33 cellular contexts compared by ENCODE assay signal in the genomic region with DNA sequence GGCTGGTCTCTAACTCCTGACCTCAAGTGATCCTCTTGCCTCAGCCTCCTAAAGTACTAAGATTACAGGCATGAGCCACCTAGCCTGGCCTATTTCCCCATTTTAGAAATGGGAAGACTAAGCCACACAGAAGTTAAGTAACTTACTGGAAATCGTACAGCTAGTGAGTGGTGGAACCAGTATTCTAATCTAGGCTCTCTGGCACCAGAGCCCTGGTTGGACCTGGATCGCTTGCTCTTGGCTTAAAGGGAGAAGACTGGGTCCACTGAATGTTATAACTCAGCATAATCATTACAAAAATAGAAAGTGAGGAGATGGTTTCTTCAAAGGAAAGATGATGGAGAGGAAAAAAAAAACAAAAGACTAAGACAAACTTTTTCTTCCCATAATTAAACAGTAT. TPM values are rescaled to one million over a fixed set of nuclear protein-coding genes. Genes with fewer than 3 reads are reported as not detected.
"Had no signal": no experiment of that assay in that cellular context is flagged by ENCODE, and none has a peak within 500 bp of the region (broad histone marks: within the 10 kb centered on the region; RNA-seq: fewer than 3 reads in every experiment).

No MANE protein-coding gene starts in this region.

- H3K4me3 ChIP-seq: adrenal gland, ascending aorta, cardiac muscle cell had no signal

- H3K4me1 ChIP-seq: adrenal gland, ascending aorta had no signal

- H3K27me3 ChIP-seq: adrenal gland, ascending aorta, cardiac muscle cell had no signal

- H3K9me3 ChIP-seq: adrenal gland, ascending aorta had no signal

- DNase-seq: activated B cell treated with CpG ODN at 0.5 μM for 24 hours; activated CD4-positive, alpha-beta memory T cell treated with anti-CD3 and anti-CD28 coated beads for 36 hours; activated CD4-positive, alpha-beta T cell treated with anti-CD3 and anti-CD28 coated beads for 4 hours; activated CD4-positive, alpha-beta T cell treated with anti-CD3 and anti-CD28 coated beads, Interleukin-2, amount 10 ng/mL, durations not matched to agents 24 days and 14 days; activated CD4-positive, alpha-beta T cell treated with anti-CD3 and anti-CD28 coated beads, Interleukin-2, amount 50 U/mL, for 1 hour; activated CD4-positive, alpha-beta T cell treated with anti-CD3 and anti-CD28 coated beads, Interleukin-2, amount 50 U/mL, for 4 hours; activated CD4-positive, CD25-positive, alpha-beta regulatory T cell treated with anti-CD3 and anti-CD28 coated beads, Interleukin-2, amount 50 U/mL, for 72 hours; activated CD8-positive, alpha-beta memory T cell treated with anti-CD3 and anti-CD28 coated beads, Interleukin-2, amount 50 U/mL, for 4 hours; activated CD8-positive, alpha-beta T cell treated with anti-CD3 and anti-CD28 coated beads for 36 hours; activated effector memory CD4-positive, alpha-beta T cell treated with anti-CD3 and anti-CD28 coated beads, Interleukin-2, amount 50 U/mL, for 16 hours; activated gamma-delta T cell treated with Interleukin-2 at 50 U/mL for 16 hours; activated naive CD4-positive, alpha-beta T cell; activated naive CD4-positive, alpha-beta T cell treated with anti-CD3 and anti-CD28 coated beads for 36 hours; activated naive CD4-positive, alpha-beta T cell treated with anti-CD3 and anti-CD28 coated beads, Interleukin-2, amount 50 U/mL, for 16 hours; activated naive CD8-positive, alpha-beta T cell treated with anti-CD3 and anti-CD28 coated beads for 36 hours; activated T-cell treated with anti-CD3 and anti-CD28 coated beads for 4 hours; activated T-cell treated with anti-CD3 and anti-CD28 coated beads, Interleukin-2, amount 50 U/mL, for 1 hour; activated T-cell treated with anti-CD3 and anti-CD28 coated beads, Interleukin-2, amount 50 U/mL, for 4 hours; activated T-cell treated with anti-CD3 and anti-CD28 coated beads, Interleukin-2, amount 50 U/mL, for 72 hours; adrenal gland; amniotic stem cell; central memory CD4-positive, alpha-beta T cell; SW 1271; T-helper 1 cell; T-helper 2 cell; T-helper 9 cell had no signal

- ATAC-seq: activated CD8-positive, alpha-beta T cell treated with anti-CD3 and anti-CD28 coated beads for 36 hours; activated naive CD4-positive, alpha-beta T cell treated with anti-CD3 and anti-CD28 coated beads, Interleukin-2, amount 50 U/mL, for 72 hours; activated T-cell treated with anti-CD3 and anti-CD28 coated beads, Interleukin-2, amount 50 U/mL, for 4 hours; activated T-cell treated with anti-CD3 and anti-CD28 coated beads, Interleukin-2, amount 50 U/mL, for 72 hours; activated T-helper 17 cell treated with anti-CD3 and anti-CD28 coated beads, Interleukin-2, amount 50 U/mL, for 72 hours had no signal

- H3K36me3 ChIP-seq: adrenal gland, ascending aorta, cardiac muscle cell had no signal

- H3K27ac ChIP-seq: adrenal gland, ascending aorta, cardiac muscle cell, VCaP had no signal

RNA-seq across cellular contexts. Expression of a gene that starts 37.4 kb away (rescaled TPM):
- total RNA-seq: activated B cell treated with CpG ODN at 0.5 μM for 24 hours; activated CD4-positive, alpha-beta memory T cell treated with anti-CD3 and anti-CD28 coated beads for 36 hours; activated CD4-positive, alpha-beta T cell treated with anti-CD3 and anti-CD28 coated beads, Interleukin-2, amount 10 ng/mL, durations not matched to agents 24 days and 14 days; activated CD8-positive, alpha-beta memory T cell treated with anti-CD3 and anti-CD28 coated beads for 36 hours; activated CD8-positive, alpha-beta T cell treated with anti-CD3 and anti-CD28 coated beads for 36 hours; activated naive CD4-positive, alpha-beta T cell treated with anti-CD3 and anti-CD28 coated beads for 36 hours; activated naive CD4-positive, alpha-beta T cell treated with anti-CD3 and anti-CD28 coated beads, Interleukin-2, amount 50 U/mL, for 72 hours; activated naive CD8-positive, alpha-beta T cell treated with anti-CD3 and anti-CD28 coated beads for 36 hours; activated T-cell treated with anti-CD3 and anti-CD28 coated beads, Interleukin-2, amount 50 U/mL, for 4 hours; activated T-cell treated with anti-CD3 and anti-CD28 coated beads, Interleukin-2, amount 50 U/mL, for 72 hours; activated T-helper 1 cell treated with anti-CD3 and anti-CD28 coated beads, Interleukin-12 subunit alpha, Interleukin-12 subunit beta, Interleukin-2, Interleukin-4 antibody, amounts not matched to agents 30 ng/mL and 10 ng/mL and 1 ng/mL, durations not matched to agents 14 hours and 24 hours and 36 hours; activated T-helper 17 cell treated with anti-CD3 and anti-CD28 coated beads, Interleukin-2, amount 50 U/mL, for 72 hours had no signal
